Comparison of ENCODE assay signal across 1 cellular context in genomic region chr21:38849776-38850175, GRCh38.
TF ChIP-seq lines count a peak whose summit lies in the region.

No MANE protein-coding gene starts in this region.

TF ChIP-seq in HepG2, 621 proteins besides CTCF, POLR2A, EP300 and RAD21 (continued from another document and continues in another):
- TF ChIP-seq LCORL (IDR thresholded peaks at IDR 0.05), result no peak
- TF ChIP-seq LCORL (CRISPR knock-in tag; IDR thresholded peaks at IDR 0.05), result peak; percentile 34; the same call in 1 of the 2 replicates
- TF ChIP-seq ZBTB37 (CRISPR knock-in tag; IDR thresholded peaks at IDR 0.05), result no peak
- no peak for TF ChIP-seq TAF1 (CRISPR knock-in tag; IDR thresholded peaks at IDR 0.05)
- no peak for TF ChIP-seq HNRNPLL (IDR thresholded peaks at IDR 0.05; ENCODE audit: low read depth, low read length, poor library complexity, severe bottlenecking)
- TF ChIP-seq STAT5B (CRISPR knock-in tag; IDR thresholded peaks at IDR 0.05), result no peak
- no peak for TF ChIP-seq ZBTB10 (CRISPR knock-in tag; IDR thresholded peaks at IDR 0.05; ENCODE audit: borderline replicate concordance)
- TF ChIP-seq ARNT2 (CRISPR knock-in tag; IDR thresholded peaks at IDR 0.05; ENCODE audit: low read depth), result no peak
- no peak for TF ChIP-seq ZFX (CRISPR knock-in tag; IDR thresholded peaks at IDR 0.05; ENCODE audit: low read depth)
- peak; percentile 71 for TF ChIP-seq TCF7 (IDR thresholded peaks at IDR 0.05; ENCODE audit: low read depth)
- no peak for TF ChIP-seq CREB1 (IDR thresholded peaks at IDR 0.05)
- TF ChIP-seq CREB1 (CRISPR knock-in tag; IDR thresholded peaks at IDR 0.05), result no peak
- TF ChIP-seq DBP (CRISPR knock-in tag; IDR thresholded peaks at IDR 0.05; ENCODE audit: not compliant biosample characterization), result no peak
- peak; percentile 62; the same call in 1 of the 2 replicates for TF ChIP-seq ZNF609 (CRISPR knock-in tag; IDR thresholded peaks at IDR 0.05; ENCODE audit: borderline replicate concordance)
- peak; percentile 59; the same call in 1 of the 2 replicates for TF ChIP-seq ETV5 (CRISPR knock-in tag; IDR thresholded peaks at IDR 0.05; ENCODE audit: borderline replicate concordance)
- no peak for TF ChIP-seq MIER3 (CRISPR knock-in tag; IDR thresholded peaks at IDR 0.05; ENCODE audit: borderline replicate concordance)
- TF ChIP-seq SOX13 (IDR thresholded peaks at IDR 0.05), result no peak
- peak in 1 of 2 experiments; percentile 33; a peak in 1 of 4 replicates for TF ChIP-seq SOX13 (CRISPR knock-in tag; conservative IDR thresholded peaks at IDR 0.05 in 1 of 2, IDR thresholded peaks at IDR 0.05 in 1 of 2)
- no peak for TF ChIP-seq HNRNPL (IDR thresholded peaks at IDR 0.05; ENCODE audit: low read depth, low read length)
- TF ChIP-seq MXI1 (IDR thresholded peaks at IDR 0.05; ENCODE audit: borderline replicate concordance, low read depth, low read length), result no peak
- no peak for TF ChIP-seq SCMH1 (CRISPR knock-in tag; IDR thresholded peaks at IDR 0.05; ENCODE audit: borderline replicate concordance)
- TF ChIP-seq NFIC (IDR thresholded peaks at IDR 0.05; ENCODE audit: low read length), result peak; percentile 57; the same call in 1 of the 2 replicates
- TF ChIP-seq TBP (CRISPR knock-in tag; IDR thresholded peaks at IDR 0.05), result no peak
- no peak for TF ChIP-seq TBL1XR1 (IDR thresholded peaks at IDR 0.05; ENCODE audit: borderline replicate concordance, low read length, partially characterized antibody)
- no peak for TF ChIP-seq CSRNP1 (CRISPR knock-in tag; IDR thresholded peaks at IDR 0.05)
- peak; percentile 73 for TF ChIP-seq RARA (CRISPR knock-in tag; IDR thresholded peaks at IDR 0.05)
- TF ChIP-seq RFX5 (IDR thresholded peaks at IDR 0.05; ENCODE audit: low read depth, low read length), result no peak
- TF ChIP-seq ZFP36L1 (CRISPR knock-in tag; IDR thresholded peaks at IDR 0.05), result no peak
- no peak for TF ChIP-seq DPF2 (CRISPR knock-in tag; IDR thresholded peaks at IDR 0.05; ENCODE audit: borderline replicate concordance, low read depth)
- no peak for TF ChIP-seq SMC3 (IDR thresholded peaks at IDR 0.05; ENCODE audit: low read length)
- TF ChIP-seq ZNF296 (CRISPR knock-in tag; conservative IDR thresholded peaks at IDR 0.05), result no peak
- TF ChIP-seq CREB3 (CRISPR knock-in tag; IDR thresholded peaks at IDR 0.05), result no peak
- no peak for TF ChIP-seq ZNF652 (CRISPR knock-in tag; IDR thresholded peaks at IDR 0.05; ENCODE audit: borderline replicate concordance, low read depth)
- no peak for TF ChIP-seq TOPORS (CRISPR knock-in tag; IDR thresholded peaks at IDR 0.05)
- peak; percentile 58 for TF ChIP-seq ARID5B (CRISPR knock-in tag; IDR thresholded peaks at IDR 0.05)
- TF ChIP-seq ZBTB3 (CRISPR knock-in tag; IDR thresholded peaks at IDR 0.05; ENCODE audit: borderline replicate concordance, low read depth), result no peak
- no peak for TF ChIP-seq PBX2 (CRISPR knock-in tag; IDR thresholded peaks at IDR 0.05)
- no peak for TF ChIP-seq TFE3 (CRISPR knock-in tag; IDR thresholded peaks at IDR 0.05)
- no peak for TF ChIP-seq ZNF335 (CRISPR knock-in tag; IDR thresholded peaks at IDR 0.05)
- no peak for TF ChIP-seq ZNF747 (CRISPR knock-in tag; IDR thresholded peaks at IDR 0.05; ENCODE audit: borderline replicate concordance)
- TF ChIP-seq CBX2 (IDR thresholded peaks at IDR 0.05; ENCODE audit: low read depth, low read length), result no peak
- no peak for TF ChIP-seq CBX2 (CRISPR knock-in tag; IDR thresholded peaks at IDR 0.05; ENCODE audit: low read depth)
- no peak for TF ChIP-seq PHB2 (IDR thresholded peaks at IDR 0.05; ENCODE audit: partially characterized antibody)
- TF ChIP-seq ZNF101 (CRISPR knock-in tag; IDR thresholded peaks at IDR 0.05; ENCODE audit: borderline replicate concordance, low read depth), result no peak
- no peak for TF ChIP-seq HNRNPUL1 (IDR thresholded peaks at IDR 0.05; ENCODE audit: low read depth, low read length)
- no peak for TF ChIP-seq KLF11 (CRISPR knock-in tag; IDR thresholded peaks at IDR 0.05)
- TF ChIP-seq NR2C2 (CRISPR knock-in tag; IDR thresholded peaks at IDR 0.05; ENCODE audit: borderline replicate concordance), result no peak
- no peak for TF ChIP-seq GFI1 (CRISPR knock-in tag; IDR thresholded peaks at IDR 0.05; ENCODE audit: borderline replicate concordance)
- TF ChIP-seq ZNF564 (CRISPR knock-in tag; IDR thresholded peaks at IDR 0.05), result no peak
